In the genomic region with DNA sequence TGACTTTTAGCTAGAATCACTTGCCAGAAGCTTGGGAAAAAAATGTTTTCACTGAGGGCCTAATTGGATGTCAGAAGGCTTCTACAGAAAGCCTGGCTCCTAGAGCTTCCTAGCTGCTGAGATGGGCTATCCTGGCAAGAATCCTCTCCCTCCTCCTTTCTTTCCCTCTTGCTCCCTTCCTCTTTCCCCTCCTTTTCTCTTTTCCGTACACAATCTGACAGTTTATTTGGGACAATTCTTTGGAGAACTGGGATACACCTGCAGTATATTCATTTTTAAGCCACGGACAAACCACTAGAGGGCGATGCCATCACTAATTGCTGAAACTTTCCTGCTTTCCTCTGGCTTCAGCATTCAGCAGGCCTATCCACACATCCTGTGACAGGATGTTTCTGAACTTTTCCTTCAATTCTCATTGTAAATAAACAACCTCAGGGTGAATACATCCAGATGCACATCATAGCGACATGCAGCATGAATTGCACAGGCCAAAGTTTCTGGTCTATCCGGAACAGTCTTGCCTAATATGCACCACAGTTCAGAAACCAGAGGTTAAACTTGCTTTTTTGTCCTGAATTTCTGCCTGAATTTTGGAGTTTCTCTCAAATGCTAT, we compare ENCODE assay signal across 9 cellular contexts.
DNase-seq lines count a peak whose midpoint lies in the region; ATAC-seq and TF ChIP-seq lines count a peak whose summit lies in the region.
"Had no signal": no experiment of that assay in that cellular context is flagged by ENCODE, and none has a peak within 500 bp of the region (broad histone marks: within the 10 kb centered on the region; RNA-seq: fewer than 3 reads in every experiment).

No MANE protein-coding gene starts in this region.

- peak; percentile 83 to 89 for TF ChIP-seq RAD21 in liver (IDR thresholded peaks at IDR 0.05)

- peaks cover 10% of the 10 kb centered on the region for H3K36me3 ChIP-seq in OCI-LY1 (ENCODE audit: insufficient read depth, low read length)
- H3K36me3 ChIP-seq in liver (ENCODE audit: control insufficient read depth in 4 of 4, insufficient read depth in 3 of 4, low read depth in 1 of 4, low read length in 3 of 4): no peaks in the 10 kb centered on the region

- no peaks in the 10 kb centered on the region for H3K27me3 Mint-ChIP-seq in effector memory CD8-positive, alpha-beta T cell

- no peaks in the 10 kb centered on the region for H3K4me1 Mint-ChIP-seq in effector memory CD8-positive, alpha-beta T cell (ENCODE audit: low read depth in 2 of 2)

- H3K9me2 ChIP-seq in OCI-LY1 (ENCODE audit: low read depth, low read length): no peaks in the 10 kb centered on the region

- H3K4me1 ChIP-seq in OCI-LY1 (ENCODE audit: insufficient read depth, low read length, severe bottlenecking) (no peaks in the 10 kb centered on the region), liver (ENCODE audit: control insufficient read depth in 4 of 4, insufficient read depth in 4 of 4, low read length in 3 of 4) (peaks cover 2 to 7% (median 5%) of the 10 kb centered on the region in 4 donors)

- H3K4me3 ChIP-seq in OCI-LY1 (ENCODE audit: low read depth, low read length, poor library complexity, severe bottlenecking) (no peak overlapping the region), liver (ENCODE audit: low read depth in 1 of 3, low read length in 3 of 3) (no peak overlapping the region)

- peak; percentile 83 for ATAC-seq in GM18909 (IDR thresholded peaks at IDR 0.05; ENCODE audit: poor library complexity, unreplicated experiment)
- peak; percentile 79 for ATAC-seq in HG03354 (IDR thresholded peaks at IDR 0.05; ENCODE audit: poor library complexity, severe bottlenecking, unreplicated experiment)
- ATAC-seq in effector memory CD8-positive, alpha-beta T cell (replicated peaks): no peak

- DNase-seq in DMS53 treated with DMSO at 0.1 percent for 48 hours (lab: John Stamatoyannopoulos, UW; ENCODE audit: unreplicated experiment) (peak; percentile 80), dermis microvascular lymphatic vessel endothelial cell (ENCODE audit: low read depth in 2 of 2) (peak; percentile 85 to 95), NOMO-1 treated with DMSO at 0.1 percent for 48 hours (lab: John Stamatoyannopoulos, UW; ENCODE audit: unreplicated experiment) (no peak)
- DNase-seq in effector memory CD8-positive, alpha-beta T cell: no peak

- no peak overlapping the region for H3K27ac Mint-ChIP-seq in effector memory CD8-positive, alpha-beta T cell
- H3K27ac Mint-ChIP-seq: activated naive CD8-positive, alpha-beta T cell had no signal

- H3K9ac ChIP-seq in OCI-LY1 (ENCODE audit: low read length): no peak overlapping the region
- no peak overlapping the region for H3K9ac ChIP-seq in liver (ENCODE audit: low read depth in 1 of 2, low read length in 2 of 2)

- H3K27ac ChIP-seq in OCI-LY1 (ENCODE audit: low read depth, low read length, poor library complexity, severe bottlenecking) (no peak overlapping the region), liver (ENCODE audit: low read depth in 1 of 2, low read length in 2 of 2) (no peak overlapping the region)

- H3K79me2 ChIP-seq in OCI-LY1 (ENCODE audit: insufficient read depth, low read length): no peaks in the 10 kb centered on the region

- H3K9me3 ChIP-seq in OCI-LY1 (ENCODE audit: low read length) (no peaks in the 10 kb centered on the region), liver (ENCODE audit: control insufficient read depth in 4 of 4, low read length in 3 of 4) (no peaks in the 10 kb centered on the region)

- no peak overlapping the region for H3K4me3 Mint-ChIP-seq in effector memory CD8-positive, alpha-beta T cell
- H3K4me3 Mint-ChIP-seq: activated naive CD8-positive, alpha-beta T cell had no signal

- H3K9me3 Mint-ChIP-seq in effector memory CD8-positive, alpha-beta T cell: no peaks in the 10 kb centered on the region

- H3F3A ChIP-seq in OCI-LY1 (ENCODE audit: insufficient read depth, low read length): no peaks in the 10 kb centered on the region

- H3K36me3 Mint-ChIP-seq in effector memory CD8-positive, alpha-beta T cell (ENCODE audit: insufficient read depth): no peaks in the 10 kb centered on the region
- H3K36me3 Mint-ChIP-seq: activated naive CD8-positive, alpha-beta T cell had no signal

- H2AFZ ChIP-seq in OCI-LY1 (ENCODE audit: low read length): no peak overlapping the region

- H3K4me2 ChIP-seq in OCI-LY1 (ENCODE audit: low read length): no peak overlapping the region

- WGBS in liver: 10% methylated on average over 5 of the region's 5 CpGs

- no peaks in the 10 kb centered on the region for H4K20me1 ChIP-seq in OCI-LY1 (ENCODE audit: insufficient read depth, low read length)

- peak; percentile 87 for TF ChIP-seq CTCF in OCI-LY1 (IDR thresholded peaks at IDR 0.05; ENCODE audit: low read length)
- peak; percentile 60 for TF ChIP-seq CTCF in liver (IDR thresholded peaks at IDR 0.05; ENCODE audit: low read depth, low read length, missing input control)

- H3K27me3 ChIP-seq in OCI-LY1 (ENCODE audit: insufficient read depth, low read length) (no peaks in the 10 kb centered on the region), liver (ENCODE audit: control insufficient read depth in 4 of 4, insufficient read depth in 4 of 4, low read length in 3 of 4) (no peaks in the 10 kb centered on the region)

TF ChIP-seq in liver, 16 proteins besides CTCF, POLR2A, EP300 and RAD21:
- TF ChIP-seq ZBTB33 (IDR thresholded peaks at IDR 0.05) (no peak), ATF3 (IDR thresholded peaks at IDR 0.05) (no peak), EGR1 (IDR thresholded peaks at IDR 0.05; ENCODE audit: low read depth in 2 of 2) (no peak), HNF4G (IDR thresholded peaks at IDR 0.05) (no peak), RXRA (IDR thresholded peaks at IDR 0.05) (peak; percentile 45 to 56), FOXA2 (IDR thresholded peaks at IDR 0.05) (no peak), JUND (IDR thresholded peaks at IDR 0.05) (no peak), GABPA (IDR thresholded peaks at IDR 0.05 in 1 of 2, conservative IDR thresholded peaks at IDR 0.05 in 1 of 2) (no peak), FOXA1 (IDR thresholded peaks at IDR 0.05) (no peak), SP1 (IDR thresholded peaks at IDR 0.05) (peak; percentile 46), MAX (IDR thresholded peaks at IDR 0.05) (no peak), REST (IDR thresholded peaks at IDR 0.05) (peak; percentile 13), HNF4A (conservative IDR thresholded peaks at IDR 0.05) (peak; percentile 33 to 48), TAF1 (conservative IDR thresholded peaks at IDR 0.05) (no peak), YY1 (IDR thresholded peaks at IDR 0.05) (no peak), NR2F2 (IDR thresholded peaks at IDR 0.05) (peak; percentile 93)
TF ChIP-seq in liver: peak in this region for 5.

Comparison
In these comparisons a context has a peak if more than half of its experiments do, and no peak if none do; other contexts are left out.
1. DNase-seq: peak in DMS53 treated with DMSO at 0.1 percent for 48 hours (single experiment) and dermis microvascular lymphatic vessel endothelial cell (2 of 2); none in effector memory CD8-positive, alpha-beta T cell (0 of 3) and NOMO-1 treated with DMSO at 0.1 percent for 48 hours (single experiment).